In genomic region chr11:45928535-45929215, GRCh38 we compare ENCODE assay signal across 16 cellular contexts. TPM values are rescaled to one million over a fixed set of nuclear protein-coding genes. Genes with fewer than 3 reads are reported as not detected.
A peak's percentile ranks its signal among the peaks of the same experiment; 100 is the strongest.
DNase-seq lines count a peak whose midpoint lies in the region; ATAC-seq and TF ChIP-seq lines count a peak whose summit lies in the region.
"Had no signal": no experiment of that assay in that cellular context is flagged by ENCODE, and none has a peak within 500 bp of the region (broad histone marks: within the 10 kb centered on the region; RNA-seq: fewer than 3 reads in every experiment).

No MANE protein-coding gene starts in this region.

- POLR2A ChIA-PET in naive thymus-derived CD8-positive, alpha-beta T cell (lab: Charles Lee) = interaction anchor here (0.6 to 6.3 kb wide), 2 partner anchors 12 to 701 kb away, joined by 4 to 57 read pairs; partner anchors contain the start of gene PEX16

- H3K9me3 ChIP-seq in DOHH2 (ENCODE audit: control insufficient read depth, insufficient read depth, low read length) = no peaks in the 10 kb centered on the region
- no peaks in the 10 kb centered on the region for H3K9me3 ChIP-seq in breast epithelium
- H3K9me3 ChIP-seq: HAP-1, stomach had no signal

- peak overlapping the region; percentile 75 for H3K4me2 ChIP-seq in DOHH2 (ENCODE audit: low read length)
- H3K4me2 ChIP-seq: hepatocyte had no signal

- H3K9me3 Mint-ChIP-seq in naive thymus-derived CD8-positive, alpha-beta T cell = no peaks in the 10 kb centered on the region
- H3K9me3 Mint-ChIP-seq in osteocyte (ENCODE audit: unreplicated experiment) = no peaks in the 10 kb centered on the region

- H3K4me1 Mint-ChIP-seq in naive thymus-derived CD8-positive, alpha-beta T cell = peaks cover 21 to 55% (median 42%) of the 10 kb centered on the region in 4 donors
- peaks cover 11% of the 10 kb centered on the region for H3K4me1 Mint-ChIP-seq in osteocyte (ENCODE audit: unreplicated experiment)

- H3K36me3 ChIP-seq in DOHH2 (ENCODE audit: control insufficient read depth, low read length) (peaks cover 67% of the 10 kb centered on the region), breast epithelium (no peaks in the 10 kb centered on the region)
- H3K36me3 ChIP-seq: HAP-1 had no signal

- peaks cover 74% of the 10 kb centered on the region for H3K79me2 ChIP-seq in DOHH2 (ENCODE audit: control insufficient read depth, low read length)
- H3K79me2 ChIP-seq: hepatocyte, parathyroid adenoma had no signal

- H3K9me2 ChIP-seq in DOHH2 (replicated peaks; ENCODE audit: control insufficient read depth, low read length) = no peaks in the 10 kb centered on the region

- ATAC-seq in naive thymus-derived CD8-positive, alpha-beta T cell = no peak

- H3K36me3 Mint-ChIP-seq in naive thymus-derived CD8-positive, alpha-beta T cell = peaks cover 0 to 19% (median 3%) of the 10 kb centered on the region in 3 donors
- H3K36me3 Mint-ChIP-seq in osteocyte (ENCODE audit: unreplicated experiment) = peaks cover 18% of the 10 kb centered on the region

- DNase-seq in AG08396 (ENCODE audit: low spot score) (peak; percentile 7), breast epithelium (ENCODE audit: low spot score in 2 of 2) (no peak), osteocyte (ENCODE audit: extremely low spot score, unreplicated experiment) (no peak), UCSD-AML1 (lab: John Stamatoyannopoulos, UW; ENCODE audit: unreplicated experiment) (no peak), midbrain (lab: John Stamatoyannopoulos, UW) (no peak), nucleus accumbens (lab: John Stamatoyannopoulos, UW) (no peak)
- peak in 1 of 10 donors; percentile 32 for DNase-seq in naive thymus-derived CD8-positive, alpha-beta T cell
- DNase-seq: DMS79 treated with DMSO at 0.1 percent for 48 hours, NCI-H2029 treated with DMSO at 0.1 percent for 48 hours, NCI-H526 treated with DMSO at 0.1 percent for 48 hours, stomach had no signal

- no peak for TF ChIP-seq POLR2A in breast epithelium (IDR thresholded peaks at IDR 0.05)

- no peaks in the 10 kb centered on the region for H3K27me3 Mint-ChIP-seq in naive thymus-derived CD8-positive, alpha-beta T cell
- peaks cover 14% of the 10 kb centered on the region for H3K27me3 Mint-ChIP-seq in osteocyte (ENCODE audit: unreplicated experiment)

- H3K27ac ChIP-seq in DOHH2 (ENCODE audit: low read depth, low read length) (peak overlapping the region; percentile 98), breast epithelium (peak overlapping the region; percentile 58 to 77)
- H3K27ac ChIP-seq: hepatocyte, parathyroid adenoma had no signal

- no peaks in the 10 kb centered on the region for H4K20me1 ChIP-seq in DOHH2 (ENCODE audit: control insufficient read depth, insufficient read depth, low read depth, low read length)

- H3K4me3 ChIP-seq in DOHH2 (ENCODE audit: low read length) (peak overlapping the region; percentile 78), breast epithelium (no peak overlapping the region)
- H3K4me3 ChIP-seq: HAP-1, hepatocyte, stomach had no signal

- H3K27me3 ChIP-seq in DOHH2 (ENCODE audit: control insufficient read depth, low read length) (no peaks in the 10 kb centered on the region), breast epithelium (no peaks in the 10 kb centered on the region)
- H3K27me3 ChIP-seq: hepatocyte had no signal

- H3K4me1 ChIP-seq in DOHH2 (ENCODE audit: control insufficient read depth, low read length) (peaks cover 85% of the 10 kb centered on the region), breast epithelium (peaks cover 0 to 7% of the 10 kb centered on the region in 2 donors)
- H3K4me1 ChIP-seq: HAP-1, parathyroid adenoma had no signal

- TF ChIP-seq CTCF in DOHH2 (IDR thresholded peaks at IDR 0.05; ENCODE audit: low read depth, low read length, poor library complexity, severe bottlenecking) = no peak
- no peak for TF ChIP-seq CTCF in breast epithelium (IDR thresholded peaks at IDR 0.05)
- no peak for TF ChIP-seq CTCF in osteocyte (IDR thresholded peaks at IDR 0.05)

- H3K27ac Mint-ChIP-seq in naive thymus-derived CD8-positive, alpha-beta T cell = peak overlapping the region in 8 of 10 donors; percentile 22 to 84 (median 46)
- no peak overlapping the region for H3K27ac Mint-ChIP-seq in osteocyte (ENCODE audit: unreplicated experiment)
- H3K27ac Mint-ChIP-seq: brain had no signal

- intact Hi-C loops in breast epithelium (cut with DNase I; ENCODE audit: low total_unique reads) = no loop called here

- no peak overlapping the region for H3K4me3 Mint-ChIP-seq in naive thymus-derived CD8-positive, alpha-beta T cell
- H3K4me3 Mint-ChIP-seq in osteocyte (ENCODE audit: unreplicated experiment) = no peak overlapping the region
- H3K4me3 Mint-ChIP-seq: brain had no signal

- H3F3A ChIP-seq in DOHH2 (ENCODE audit: control insufficient read depth, insufficient read depth) = peaks cover 36% of the 10 kb centered on the region

RNA-seq across cellular contexts. Expression of gene LARGE2, which starts 6.2 kb away (rescaled TPM):
- total RNA-seq in breast epithelium = 1 to 10 TPM in 2 of 3 donors, not detected in 1; 5.9 to 6.3 TPM
- total RNA-seq in naive thymus-derived CD8-positive, alpha-beta T cell = 1 to 10 TPM; 4.1 to 5.6 TPM
- 1 to 10 TPM in 2 of 3 donors, under 1 TPM in 1; 0.71 to 2.0 (median 1.7) TPM for polyA plus RNA-seq in naive thymus-derived CD8-positive, alpha-beta T cell
- total RNA-seq in osteocyte = not detected in 2 replicates

RNA-seq across cellular contexts. Expression of gene PEX16, which starts 11.0 kb away (rescaled TPM):
- 10 to 100 TPM; 22.1 to 32.8 (median 25.6) TPM for total RNA-seq in breast epithelium
- total RNA-seq in naive thymus-derived CD8-positive, alpha-beta T cell = 10 to 100 TPM; 66.8 to 74.1 TPM
- 10 to 100 TPM; 46.1 to 54.1 (median 53.2) TPM for polyA plus RNA-seq in naive thymus-derived CD8-positive, alpha-beta T cell
- 24.5 and 24.8 TPM in 2 replicates for total RNA-seq in osteocyte

RNA-seq across cellular contexts. Expression of gene FREY1, which starts 21.6 kb away (rescaled TPM):
- total RNA-seq in breast epithelium (1 to 10 TPM in 1 of 3 donors, under 1 TPM in 2; 0.48 to 3.2 (median 0.98) TPM), osteocyte (0.81 and 1.5 TPM in 2 replicates)
- total RNA-seq in naive thymus-derived CD8-positive, alpha-beta T cell = 1 to 10 TPM; 3.1 to 3.4 TPM
- polyA plus RNA-seq in naive thymus-derived CD8-positive, alpha-beta T cell = not detected
- total RNA-seq: hepatocyte had no signal
- polyA plus RNA-seq: hepatocyte had no signal

RNA-seq across cellular contexts. Expression of gene MAPK8IP1, which starts 43.2 kb away (rescaled TPM):
- total RNA-seq in breast epithelium = 1 to 10 TPM; 5.4 to 7.2 (median 5.9) TPM
- total RNA-seq in naive thymus-derived CD8-positive, alpha-beta T cell = 1 to 10 TPM; 1.6 to 2.1 TPM
- not detected for polyA plus RNA-seq in naive thymus-derived CD8-positive, alpha-beta T cell
- 9.8 and 10.1 TPM in 2 replicates for total RNA-seq in osteocyte
